In genomic region chr3:14319654-14320182, GRCh38 we compare ENCODE assay signal across 8 cellular contexts.
A peak's percentile ranks its signal among the peaks of the same experiment; 100 is the strongest.
DNase-seq lines count a peak whose midpoint lies in the region; ATAC-seq and TF ChIP-seq lines count a peak whose summit lies in the region.

No MANE protein-coding gene starts in this region.

- H3K4me1 ChIP-seq in PC-9 (replicated peaks; ENCODE audit: insufficient read depth) = peaks cover 62% of the 10 kb centered on the region
- H3K4me1 ChIP-seq in mucosa of stomach (ENCODE audit: control insufficient read depth, insufficient read depth, low read length) = peaks cover 34% of the 10 kb centered on the region
- no peaks in the 10 kb centered on the region for H3K4me1 ChIP-seq in vagina

- no peak overlapping the region for H3K27ac Mint-ChIP-seq in immature natural killer cell

- ATAC-seq in GM19351 (IDR thresholded peaks at IDR 0.05; ENCODE audit: unreplicated experiment) = peak; percentile 100
- peak; percentile 90 for ATAC-seq in HG03378 (IDR thresholded peaks at IDR 0.05; ENCODE audit: unreplicated experiment)

- no peak for TF ChIP-seq CTCF in PC-9 (conservative IDR thresholded peaks at IDR 0.05)
- TF ChIP-seq CTCF in vagina (IDR thresholded peaks at IDR 0.05) = no peak

- peaks cover 0 to 2% (median 0%) of the 10 kb centered on the region in 6 donors for H3K9me3 Mint-ChIP-seq in immature natural killer cell

- H3K9ac ChIP-seq in mucosa of stomach (ENCODE audit: low read length) = peak overlapping the region; percentile 35

- BruUV-seq in PC-9 (replicated peaks; lab: Mats Ljungman, UMichigan) = no TSS peak

- H3K4me3 Mint-ChIP-seq in immature natural killer cell = no peak overlapping the region

- intact Hi-C loops in PC-9 (cut with micrococcal nuclease; ENCODE audit: unreplicated experiment) = loop anchor here (5.0 to 10.0 kb wide), 2 partner anchors 55 to 83 kb away; partner anchors contain the start of gene SLC6A6
- intact Hi-C loops in vagina (cut with DNase I) = no loop called here

- H3K36me3 Mint-ChIP-seq in immature natural killer cell = no peaks in the 10 kb centered on the region

- H4K20me1 ChIP-seq in PC-9 (ENCODE audit: insufficient read depth) = no peaks in the 10 kb centered on the region

- peaks cover 0 to 5% (median 3%) of the 10 kb centered on the region in 3 donors for H3K27me3 Mint-ChIP-seq in immature natural killer cell (ENCODE audit: low read depth in 3 of 3)

- POLR2A ChIA-PET in PC-9 (lab: Charles Lee; ENCODE audit: unreplicated experiment) = interaction anchor here (0.5 to 0.6 kb wide), 3 partner anchors 34 to 174 kb away, joined by 3 to 5 read pairs (median 4); no protein-coding TSS in a partner anchor

- H3K9me3 ChIP-seq in PC-9 (ENCODE audit: insufficient read depth, low read depth) = no peaks in the 10 kb centered on the region
- no peaks in the 10 kb centered on the region for H3K9me3 ChIP-seq in mucosa of stomach (ENCODE audit: control insufficient read depth, low read length)
- H3K9me3 ChIP-seq in vagina = no peaks in the 10 kb centered on the region

- CTCF ChIA-PET in PC-9 (lab: Charles Lee) = no interaction called here

- peak overlapping the region; percentile 78 for H3K4me2 ChIP-seq in PC-9

- no peak for TF ChIP-seq POLR2A in vagina (IDR thresholded peaks at IDR 0.05)

- peak overlapping the region; percentile 75 for H2AFZ ChIP-seq in PC-9

- H3K4me1 Mint-ChIP-seq in immature natural killer cell = no peaks in the 10 kb centered on the region

- H3F3A ChIP-seq in PC-9 (ENCODE audit: insufficient read depth, low read depth) = peaks cover 35% of the 10 kb centered on the region; the same call in 1 of the 2 replicates

- H3K9me2 ChIP-seq in PC-9 (ENCODE audit: insufficient read depth) = no peaks in the 10 kb centered on the region

- no peaks in the 10 kb centered on the region for H3K79me2 ChIP-seq in PC-9 (ENCODE audit: low read depth)

- DNase-seq in EH (ENCODE audit: low read depth) = peak; percentile 79
- DNase-seq in PC-9 = peak; percentile 63 to 75
- peak; percentile 49 to 77 for DNase-seq in dermis microvascular lymphatic vessel endothelial cell (ENCODE audit: low read depth in 2 of 2)
- DNase-seq in immature natural killer cell = no peak
- no peak for DNase-seq in vagina (ENCODE audit: extremely low spot score in 2 of 2)

- H3K4me3 ChIP-seq in PC-9 (peak overlapping the region; percentile 55), mucosa of stomach (ENCODE audit: low read length) (peak overlapping the region; percentile 26), vagina (no peak overlapping the region)

- H3K27ac ChIP-seq in PC-9 (peak overlapping the region; percentile 35; the same call in 1 of the 2 replicates), vagina (no peak overlapping the region)

- no peaks in the 10 kb centered on the region for H3K36me3 ChIP-seq in PC-9 (ENCODE audit: low read depth)
- no peaks in the 10 kb centered on the region for H3K36me3 ChIP-seq in mucosa of stomach (ENCODE audit: control insufficient read depth, insufficient read depth, low read length)
- H3K36me3 ChIP-seq in vagina = no peaks in the 10 kb centered on the region

- H3K27me3 ChIP-seq in PC-9 (ENCODE audit: insufficient read depth, low read depth) = no peaks in the 10 kb centered on the region
- H3K27me3 ChIP-seq in mucosa of stomach (ENCODE audit: control insufficient read depth, insufficient read depth, low read length) = no peaks in the 10 kb centered on the region
- H3K27me3 ChIP-seq in vagina = no peaks in the 10 kb centered on the region

Comparison
In these comparisons a context has a peak if more than half of its experiments do, and no peak if none do; other contexts are left out.
1. DNase-seq: peak in EH (single experiment), PC-9 (2 of 2) and dermis microvascular lymphatic vessel endothelial cell (2 of 2); none in immature natural killer cell (0 of 3) and vagina (0 of 2).
2. H3K4me3 ChIP-seq: peak in PC-9 (single experiment) and mucosa of stomach (single experiment); none in vagina (0 of 2).